ENCODE assay signal across 24 cellular contexts in genomic region chr13:112341976-112342735, GRCh38. TPM values are rescaled to one million over a fixed set of nuclear protein-coding genes. Genes with fewer than 3 reads are reported as not detected.
DNase-seq lines count a peak whose midpoint lies in the region; ATAC-seq, FAIRE-seq and TF ChIP-seq lines count a peak whose summit lies in the region.
"Had no signal": no experiment of that assay in that cellular context is flagged by ENCODE, and none has a peak within 500 bp of the region (broad histone marks: within the 10 kb centered on the region; RNA-seq: fewer than 3 reads in every experiment).

No MANE protein-coding gene starts in this region.

- H3K36me3 ChIP-seq in MM.1S (replicated peaks; ENCODE audit: insufficient read depth, low read length), result no peaks in the 10 kb centered on the region
- H3K36me3 ChIP-seq in SK-N-SH (replicated peaks in 1 of 2; ENCODE audit: control insufficient read depth in 1 of 2, insufficient read depth in 2 of 2, low read length in 1 of 2), result no peaks in the 10 kb centered on the region
- H3K36me3 ChIP-seq in kidney (ENCODE audit: control insufficient read depth in 1 of 2, insufficient read depth in 2 of 2, low read length in 2 of 2), result no peaks in the 10 kb centered on the region

- 14% methylated on average over 28 of the region's 29 CpGs for WGBS in A549 (ENCODE audit: missing lambda C conversion rate)
- 19% methylated on average over 21 of the region's 29 CpGs for WGBS in SK-N-SH (ENCODE audit: low lambda C conversion rate)

- ATAC-seq in A549 (peak in 1 of 2 experiments; percentile 53; a peak in 2 of 6 replicates), HG02840 (IDR thresholded peaks at IDR 0.05; ENCODE audit: low FRiP score, unreplicated experiment) (no peak)
- ATAC-seq: CD8-positive, alpha-beta T cell had no signal

- H4K20me1 ChIP-seq in MM.1S (ENCODE audit: insufficient read depth, low read length) (no peaks in the 10 kb centered on the region), SK-N-SH (ENCODE audit: insufficient read depth) (no peaks in the 10 kb centered on the region)

- intact Hi-C loops in kidney (cut with DNase I), result no loop called here

- TF ChIP-seq CTCF in A549 (IDR thresholded peaks at IDR 0.05) (no peak), MM.1S (IDR thresholded peaks at IDR 0.05; ENCODE audit: low read length) (peak; percentile 14), SK-N-SH (IDR thresholded peaks at IDR 0.05) (no peak), kidney (IDR thresholded peaks at IDR 0.05; ENCODE audit: borderline replicate concordance, extremely low read depth, insufficient read depth) (no peak)

- H3K4me2 ChIP-seq in A549 (peak overlapping the region; percentile 60; the same call in 2 of the 3 replicates), MM.1S (ENCODE audit: low read depth, low read length) (peak overlapping the region; percentile 90), SK-N-SH (peak overlapping the region; percentile 74)

- H3K9me3 ChIP-seq in A549, result no peaks in the 10 kb centered on the region
- no peaks in the 10 kb centered on the region for H3K9me3 ChIP-seq in MM.1S (replicated peaks; ENCODE audit: insufficient read depth, low read length)
- H3K9me3 ChIP-seq in SK-N-SH, result no peaks in the 10 kb centered on the region
- peaks cover 2 to 4% of the 10 kb centered on the region in 2 donors for H3K9me3 ChIP-seq in kidney (ENCODE audit: control insufficient read depth in 1 of 2, low read length in 2 of 2)

- TF ChIP-seq EP300 in A549 (IDR thresholded peaks at IDR 0.05) (no peak), SK-N-SH (IDR thresholded peaks at IDR 0.05; ENCODE audit: borderline replicate concordance in 1 of 2, low read depth in 1 of 2, low read length in 1 of 2) (no peak)

- H3F3A ChIP-seq in MM.1S (ENCODE audit: insufficient read depth, low read length), result no peaks in the 10 kb centered on the region
- H3F3A ChIP-seq in SK-N-SH (replicated peaks; ENCODE audit: insufficient read depth), result no peaks in the 10 kb centered on the region

- H3K79me2 ChIP-seq in MM.1S (ENCODE audit: low read length) (no peaks in the 10 kb centered on the region), SK-N-SH (ENCODE audit: insufficient read depth) (no peaks in the 10 kb centered on the region)

- H3K27ac ChIP-seq in A549 (no peak overlapping the region), MM.1S (ENCODE audit: low read length) (no peak overlapping the region), SK-N-SH (ENCODE audit: low read depth in 2 of 2, low read length in 1 of 2) (no peak overlapping the region), kidney (ENCODE audit: low read depth in 2 of 2, low read length in 2 of 2) (no peak overlapping the region)

- CTCF ChIA-PET in A549 (lab: Yijun Ruan, JAX) (no interaction called here), SK-N-SH (lab: Yijun Ruan, JAX) (no interaction called here)

- FAIRE-seq in A549 (lab: Jason Lieb, UNC), result no peak
- FAIRE-seq in kidney (lab: Jason Lieb, UNC), result no peak
- FAIRE-seq: H54 had no signal

- no peak for TF ChIP-seq POLR2A in A549 (IDR thresholded peaks at IDR 0.05; ENCODE audit: low read length)

- POLR2A ChIA-PET in A549 (lab: Yijun Ruan, JAX), result no interaction called here
- POLR2A ChIA-PET in SK-N-SH (lab: Yijun Ruan, JAX), result no interaction called here

- DNase-seq in A549 (ENCODE audit: low read depth in 1 of 2, low spot score in 1 of 2) (no peak), MM.1S (peak; percentile 34), SK-N-SH (no peak), kidney (peak; percentile 44), retina (no peak), DMS 273 treated with DMSO at 0.1 percent for 48 hours (lab: John Stamatoyannopoulos, UW) (no peak), epidermal melanocyte (ENCODE audit: insufficient read length, low spot score) (no peak)
- DNase-seq: 8988T; AML-193; C1 segment of cervical spinal cord; Calu3; CD8-positive, alpha-beta T cell; EL; GF-D8; NCI-H1092 treated with DMSO at 0.1 percent for 48 hours; NCI-H1436 treated with DMSO at 0.1 percent for 48 hours; NCI-H2029; NCI-H2227 treated with DMSO at 0.1 percent for 48 hours; NCI-H510A; SIG-M5 had no signal

- H3K4me3 ChIP-seq in A549 (no peak overlapping the region), MM.1S (ENCODE audit: low read length) (peak overlapping the region; percentile 48), SK-N-SH (ENCODE audit: low read depth in 2 of 2, low read length in 1 of 2) (no peak overlapping the region; a peak in 2 of 4 replicates), kidney (ENCODE audit: low read length in 2 of 2) (no peak overlapping the region)

- H2AFZ ChIP-seq in MM.1S (ENCODE audit: low read length) (peak overlapping the region; percentile 44; the same call in 1 of the 2 replicates), SK-N-SH (ENCODE audit: low read depth) (no peak overlapping the region)

- no peak for TF ChIP-seq RAD21 in A549 (conservative IDR thresholded peaks at IDR 0.05 in 1 of 2, IDR thresholded peaks at IDR 0.05 in 1 of 2)
- no peak for TF ChIP-seq RAD21 in SK-N-SH (IDR thresholded peaks at IDR 0.05; ENCODE audit: low read length)

- no peak overlapping the region for H3K9ac ChIP-seq in MM.1S (ENCODE audit: low read length)
- no peak overlapping the region for H3K9ac ChIP-seq in SK-N-SH
- no peak overlapping the region for H3K9ac ChIP-seq in kidney (ENCODE audit: low read length in 2 of 2)

- no peaks in the 10 kb centered on the region for H3K9me2 ChIP-seq in MM.1S (replicated peaks; ENCODE audit: insufficient read depth, low read length)
- H3K9me2 ChIP-seq in SK-N-SH, result no peaks in the 10 kb centered on the region

- no peaks in the 10 kb centered on the region for H3K4me1 ChIP-seq in A549
- H3K4me1 ChIP-seq in MM.1S (ENCODE audit: low read length), result no peaks in the 10 kb centered on the region
- H3K4me1 ChIP-seq in SK-N-SH (ENCODE audit: control insufficient read depth in 1 of 2, insufficient read depth in 2 of 2, low read depth in 1 of 2, low read length in 1 of 2), result no peaks in the 10 kb centered on the region; a peak in 1 of 4 replicates
- no peaks in the 10 kb centered on the region for H3K4me1 ChIP-seq in kidney (ENCODE audit: control insufficient read depth in 1 of 2, insufficient read depth in 1 of 2, low read depth in 1 of 2, low read length in 2 of 2)

- H3K27me3 ChIP-seq in MM.1S (replicated peaks; ENCODE audit: insufficient read depth, low read length), result peaks cover 14% of the 10 kb centered on the region
- peaks cover 55% of the 10 kb centered on the region for H3K27me3 ChIP-seq in SK-N-SH (ENCODE audit: insufficient read depth)

TF ChIP-seq in A549, 52 proteins besides CTCF, POLR2A, EP300 and RAD21 (continues in another document):
- TF ChIP-seq, protein P1, sequence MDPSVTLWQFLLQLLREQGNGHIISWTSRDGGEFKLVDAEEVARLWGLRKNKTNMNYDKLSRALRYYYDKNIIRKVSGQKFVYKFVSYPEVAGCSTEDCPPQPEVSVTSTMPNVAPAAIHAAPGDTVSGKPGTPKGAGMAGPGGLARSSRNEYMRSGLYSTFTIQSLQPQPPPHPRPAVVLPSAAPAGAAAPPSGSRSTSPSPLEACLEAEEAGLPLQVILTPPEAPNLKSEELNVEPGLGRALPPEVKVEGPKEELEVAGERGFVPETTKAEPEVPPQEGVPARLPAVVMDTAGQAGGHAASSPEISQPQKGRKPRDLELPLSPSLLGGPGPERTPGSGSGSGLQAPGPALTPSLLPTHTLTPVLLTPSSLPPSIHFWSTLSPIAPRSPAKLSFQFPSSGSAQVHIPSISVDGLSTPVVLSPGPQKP (IDR thresholded peaks at IDR 0.05; ENCODE audit: low read depth, low read length), result no peak
- TF ChIP-seq ZNF302 (CRISPR knock-in tag; IDR thresholded peaks at IDR 0.05) (no peak), EHMT2 (IDR thresholded peaks at IDR 0.05; ENCODE audit: low read depth) (no peak), MAZ (IDR thresholded peaks at IDR 0.05; ENCODE audit: borderline replicate concordance, low read depth, low read length) (no peak), RNF2 (IDR thresholded peaks at IDR 0.05; ENCODE audit: borderline replicate concordance, low read depth) (no peak), FOSL2 (IDR thresholded peaks at IDR 0.05) (no peak), FOSL2 (CRISPR knock-in tag; IDR thresholded peaks at IDR 0.05) (no peak)

TF ChIP-seq in SK-N-SH, 30 proteins besides CTCF, POLR2A, EP300 and RAD21 (continues in another document):
- TF ChIP-seq NFIC (IDR thresholded peaks at IDR 0.05; ENCODE audit: borderline replicate concordance) (no peak), RFX5 (IDR thresholded peaks at IDR 0.05; ENCODE audit: low read length) (no peak), FOXM1 (IDR thresholded peaks at IDR 0.05; ENCODE audit: low read depth) (no peak), GABPA (IDR thresholded peaks at IDR 0.05; ENCODE audit: low read depth) (no peak), YY1 (IDR thresholded peaks at IDR 0.05; ENCODE audit: low read depth) (no peak)
- TF ChIP-seq, protein P2, sequence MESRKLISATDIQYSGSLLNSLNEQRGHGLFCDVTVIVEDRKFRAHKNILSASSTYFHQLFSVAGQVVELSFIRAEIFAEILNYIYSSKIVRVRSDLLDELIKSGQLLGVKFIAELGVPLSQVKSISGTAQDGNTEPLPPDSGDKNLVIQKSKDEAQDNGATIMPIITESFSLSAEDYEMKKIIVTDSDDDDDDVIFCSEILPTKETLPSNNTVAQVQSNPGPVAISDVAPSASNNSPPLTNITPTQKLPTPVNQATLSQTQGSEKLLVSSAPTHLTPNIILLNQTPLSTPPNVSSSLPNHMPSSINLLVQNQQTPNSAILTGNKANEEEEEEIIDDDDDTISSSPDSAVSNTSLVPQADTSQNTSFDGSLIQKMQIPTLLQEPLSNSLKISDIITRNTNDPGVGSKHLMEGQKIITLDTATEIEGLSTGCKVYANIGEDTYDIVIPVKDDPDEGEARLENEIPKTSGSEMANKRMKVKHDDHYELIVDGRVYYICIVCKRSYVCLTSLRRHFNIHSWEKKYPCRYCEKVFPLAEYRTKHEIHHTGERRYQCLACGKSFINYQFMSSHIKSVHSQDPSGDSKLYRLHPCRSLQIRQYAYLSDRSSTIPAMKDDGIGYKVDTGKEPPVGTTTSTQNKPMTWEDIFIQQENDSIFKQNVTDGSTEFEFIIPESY (IDR thresholded peaks at IDR 0.05; ENCODE audit: borderline replicate concordance, low read depth), result no peak

RNA-seq across cellular contexts. Expression of gene SPACA7, which starts 34.0 kb away (rescaled TPM):
- not detected in 2 replicates for polyA plus RNA-seq in A549 (2011; rRNA removed)
- polyA plus RNA-seq in A549 (2012; cell fraction: cytosol; rRNA removed), result not detected in 2 replicates
- polyA plus RNA-seq in A549 (2012; cell fraction: nucleus; rRNA removed), result not detected in 2 replicates
- not detected in 3 replicates for polyA plus RNA-seq in A549 (2017; fragmentation: RNase III; extraction: RNeasy Plus Mini Kit Qiagen cat#74134 plus additional on column Dnase treatment)
- not detected in 2 replicates for polyA minus RNA-seq in A549 (2011; rRNA and poly(A)+ RNA removed)
- not detected in 2 replicates for polyA plus RNA-seq in SK-N-SH (2012; rRNA removed)
- polyA plus RNA-seq in SK-N-SH (2012; cell fraction: cytosol; rRNA removed), result not detected in 2 replicates
- polyA plus RNA-seq in SK-N-SH (2012; cell fraction: nucleus; rRNA removed), result not detected in 2 replicates
- not detected for total RNA-seq in kidney
- not detected for polyA plus RNA-seq in kidney (ENCODE audit: insufficient read depth, low read depth, low replicate concordance)
- total RNA-seq: Calu3; CD8-positive, alpha-beta T cell; LHCN-M2 had no signal
- polyA plus RNA-seq: AG04450 had no signal

Comparison
In these comparisons a context has a peak if more than half of its experiments do, and no peak if none do; other contexts are left out.
1. DNase-seq: peak in MM.1S (single experiment) and kidney (single experiment); none in A549 (0 of 2), SK-N-SH (single experiment), retina (single experiment), DMS 273 treated with DMSO at 0.1 percent for 48 hours (single experiment) and epidermal melanocyte (single experiment).
2. Peak in every context shown above with its lines, with median percentiles within 50 percentile points of each other: H3K4me2 ChIP-seq.